Comparison of ENCODE assay signal across 1 cellular context in the genomic region with DNA sequence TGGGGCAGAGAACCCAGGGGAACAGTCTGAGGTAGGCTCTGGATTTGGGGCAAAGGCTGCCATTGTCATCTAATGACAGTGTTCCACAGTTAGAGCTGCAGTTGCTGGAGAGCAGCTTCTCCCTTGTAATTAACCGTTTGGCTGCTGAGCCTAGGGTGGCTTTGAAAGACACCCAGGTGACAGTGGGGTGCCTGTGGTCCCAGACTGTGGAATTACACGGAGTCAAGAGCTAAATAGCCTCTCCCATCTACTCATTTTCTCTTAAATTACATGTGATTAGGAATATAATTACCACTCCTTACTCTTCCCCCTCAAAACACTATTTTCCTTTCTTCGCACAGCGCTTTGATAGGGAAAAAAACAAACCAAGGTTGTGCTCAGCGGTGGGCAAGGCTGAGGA.
TF ChIP-seq lines count a peak whose summit lies in the region.

No MANE protein-coding gene starts in this region.

TF ChIP-seq in GM23338, 12 proteins besides CTCF, POLR2A, EP300 and RAD21 (continued from another document):
- TF ChIP-seq, protein P1, sequence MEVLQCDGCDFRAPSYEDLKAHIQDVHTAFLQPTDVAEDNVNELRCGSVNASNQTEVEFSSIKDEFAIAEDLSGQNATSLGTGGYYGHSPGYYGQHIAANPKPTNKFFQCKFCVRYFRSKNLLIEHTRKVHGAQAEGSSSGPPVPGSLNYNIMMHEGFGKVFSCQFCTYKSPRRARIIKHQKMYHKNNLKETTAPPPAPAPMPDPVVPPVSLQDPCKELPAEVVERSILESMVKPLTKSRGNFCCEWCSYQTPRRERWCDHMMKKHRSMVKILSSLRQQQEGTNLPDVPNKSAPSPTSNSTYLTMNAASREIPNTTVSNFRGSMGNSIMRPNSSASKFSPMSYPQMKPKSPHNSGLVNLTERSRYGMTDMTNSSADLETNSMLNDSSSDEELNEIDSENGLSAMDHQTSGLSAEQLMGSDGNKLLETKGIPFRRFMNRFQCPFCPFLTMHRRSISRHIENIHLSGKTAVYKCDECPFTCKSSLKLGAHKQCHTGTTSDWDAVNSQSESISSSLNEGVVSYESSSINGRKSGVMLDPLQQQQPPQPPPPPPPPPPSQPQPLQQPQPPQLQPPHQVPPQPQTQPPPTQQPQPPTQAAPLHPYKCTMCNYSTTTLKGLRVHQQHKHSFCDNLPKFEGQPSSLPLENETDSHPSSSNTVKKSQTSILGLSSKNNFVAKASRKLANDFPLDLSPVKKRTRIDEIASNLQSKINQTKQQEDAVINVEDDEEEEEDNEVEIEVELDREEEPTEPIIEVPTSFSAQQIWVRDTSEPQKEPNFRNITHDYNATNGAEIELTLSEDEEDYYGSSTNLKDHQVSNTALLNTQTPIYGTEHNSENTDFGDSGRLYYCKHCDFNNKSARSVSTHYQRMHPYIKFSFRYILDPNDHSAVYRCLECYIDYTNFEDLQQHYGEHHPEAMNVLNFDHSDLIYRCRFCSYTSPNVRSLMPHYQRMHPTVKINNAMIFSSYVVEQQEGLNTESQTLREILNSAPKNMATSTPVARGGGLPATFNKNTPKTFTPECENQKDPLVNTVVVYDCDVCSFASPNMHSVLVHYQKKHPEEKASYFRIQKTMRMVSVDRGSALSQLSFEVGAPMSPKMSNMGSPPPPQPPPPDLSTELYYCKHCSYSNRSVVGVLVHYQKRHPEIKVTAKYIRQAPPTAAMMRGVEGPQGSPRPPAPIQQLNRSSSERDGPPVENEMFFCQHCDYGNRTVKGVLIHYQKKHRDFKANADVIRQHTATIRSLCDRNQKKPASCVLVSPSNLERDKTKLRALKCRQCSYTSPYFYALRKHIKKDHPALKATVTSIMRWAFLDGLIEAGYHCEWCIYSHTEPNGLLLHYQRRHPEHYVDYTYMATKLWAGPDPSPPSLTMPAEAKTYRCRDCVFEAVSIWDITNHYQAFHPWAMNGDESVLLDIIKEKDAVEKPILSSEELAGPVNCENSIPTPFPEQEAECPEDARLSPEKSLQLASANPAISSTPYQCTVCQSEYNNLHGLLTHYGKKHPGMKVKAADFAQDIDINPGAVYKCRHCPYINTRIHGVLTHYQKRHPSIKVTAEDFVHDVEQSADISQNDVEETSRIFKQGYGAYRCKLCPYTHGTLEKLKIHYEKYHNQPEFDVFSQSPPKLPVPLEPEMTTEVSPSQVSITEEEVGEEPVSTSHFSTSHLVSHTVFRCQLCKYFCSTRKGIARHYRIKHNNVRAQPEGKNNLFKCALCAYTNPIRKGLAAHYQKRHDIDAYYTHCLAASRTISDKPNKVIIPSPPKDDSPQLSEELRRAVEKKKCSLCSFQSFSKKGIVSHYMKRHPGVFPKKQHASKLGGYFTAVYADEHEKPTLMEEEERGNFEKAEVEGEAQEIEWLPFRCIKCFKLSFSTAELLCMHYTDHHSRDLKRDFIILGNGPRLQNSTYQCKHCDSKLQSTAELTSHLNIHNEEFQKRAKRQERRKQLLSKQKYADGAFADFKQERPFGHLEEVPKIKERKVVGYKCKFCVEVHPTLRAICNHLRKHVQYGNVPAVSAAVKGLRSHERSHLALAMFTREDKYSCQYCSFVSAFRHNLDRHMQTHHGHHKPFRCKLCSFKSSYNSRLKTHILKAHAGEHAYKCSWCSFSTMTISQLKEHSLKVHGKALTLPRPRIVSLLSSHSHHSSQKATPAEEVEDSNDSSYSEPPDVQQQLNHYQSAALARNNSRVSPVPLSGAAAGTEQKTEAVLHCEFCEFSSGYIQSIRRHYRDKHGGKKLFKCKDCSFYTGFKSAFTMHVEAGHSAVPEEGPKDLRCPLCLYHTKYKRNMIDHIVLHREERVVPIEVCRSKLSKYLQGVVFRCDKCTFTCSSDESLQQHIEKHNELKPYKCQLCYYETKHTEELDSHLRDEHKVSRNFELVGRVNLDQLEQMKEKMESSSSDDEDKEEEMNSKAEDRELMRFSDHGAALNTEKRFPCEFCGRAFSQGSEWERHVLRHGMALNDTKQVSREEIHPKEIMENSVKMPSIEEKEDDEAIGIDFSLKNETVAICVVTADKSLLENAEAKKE (CRISPR knock-in tag; IDR thresholded peaks at IDR 0.05): no peak
- TF ChIP-seq POLR2AphosphoS5 (IDR thresholded peaks at IDR 0.05; ENCODE audit: low read depth): no peak
- no peak for TF ChIP-seq NANOG (IDR thresholded peaks at IDR 0.05; ENCODE audit: borderline replicate concordance)
- TF ChIP-seq ZNF331 (CRISPR knock-in tag; IDR thresholded peaks at IDR 0.05; ENCODE audit: low read depth): no peak
- TF ChIP-seq EZH2phosphoT487 (IDR thresholded peaks at IDR 0.05; ENCODE audit: unreplicated experiment): no peak
- no peak for TF ChIP-seq JUNB (IDR thresholded peaks at IDR 0.05; ENCODE audit: unreplicated experiment)
- TF ChIP-seq CREB1 (CRISPR knock-in tag; IDR thresholded peaks at IDR 0.05; ENCODE audit: low read depth): no peak
- TF ChIP-seq STAT1 (IDR thresholded peaks at IDR 0.05; ENCODE audit: unreplicated experiment): no peak
- no peak for TF ChIP-seq REST (IDR thresholded peaks at IDR 0.05; ENCODE audit: unreplicated experiment)
- TF ChIP-seq ZNF114 (CRISPR knock-in tag; IDR thresholded peaks at IDR 0.05): no peak
